13 cellular contexts compared by ENCODE assay signal in the genomic region with DNA sequence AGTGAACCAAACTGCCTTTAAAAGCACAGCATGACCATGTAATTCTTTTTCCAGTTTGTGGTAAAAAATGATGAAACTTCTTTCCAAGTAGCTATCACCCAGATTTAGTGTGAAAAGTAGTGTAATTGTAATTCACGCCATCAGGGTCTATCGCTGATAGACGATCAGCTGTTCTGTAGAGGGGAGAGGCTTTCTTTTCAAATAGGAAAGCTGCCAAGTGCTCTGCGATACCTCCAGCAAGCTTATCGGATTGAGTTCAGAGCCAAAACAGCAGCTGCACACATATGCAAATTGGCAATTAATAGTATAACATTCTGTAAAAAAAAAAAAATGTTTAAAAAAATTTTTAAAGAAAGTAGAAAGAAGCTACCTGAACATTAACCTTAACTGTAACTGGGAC.
DNase-seq lines count a peak whose midpoint lies in the region; ATAC-seq, FAIRE-seq and TF ChIP-seq lines count a peak whose summit lies in the region.
"Had no signal": no experiment of that assay in that cellular context is flagged by ENCODE, and none has a peak within 500 bp of the region (broad histone marks: within the 10 kb centered on the region; RNA-seq: fewer than 3 reads in every experiment).

No MANE protein-coding gene starts in this region.

- H4K20me1 ChIP-seq in DND-41 (ENCODE audit: insufficient read depth, low read length): no peaks in the 10 kb centered on the region
- no peaks in the 10 kb centered on the region for H4K20me1 ChIP-seq in OCI-LY7 (ENCODE audit: insufficient read depth, low read length)
- H4K20me1 ChIP-seq in H1 (replicated peaks in 1 of 2; ENCODE audit: control insufficient read depth in 1 of 2, insufficient read depth in 2 of 2, low read length in 2 of 2): no peaks in the 10 kb centered on the region

- H3K4me3 ChIP-seq in CD4-positive, CD25-positive, alpha-beta regulatory T cell (ENCODE audit: low read depth, low read length): peak overlapping the region; percentile 4
- H3K4me3 ChIP-seq in DND-41 (ENCODE audit: low read depth in 1 of 2, low read length in 2 of 2) (peak overlapping the region in 1 of 2 experiments; percentile 57; a peak in 1 of 4 replicates), OCI-LY7 (ENCODE audit: low read depth, low read length, poor library complexity, severe bottlenecking) (peak overlapping the region; percentile 73), H1 (ENCODE audit: extremely low read depth in 1 of 4, insufficient read depth in 2 of 4, low read depth in 3 of 4, low read length in 4 of 4) (no peak overlapping the region), lower leg skin (ENCODE audit: low read depth, poor library complexity, severe bottlenecking) (no peak overlapping the region)

- H4K91ac ChIP-seq in H1 (replicated peaks; ENCODE audit: insufficient read length, low read length): no peak overlapping the region

- no peaks in the 10 kb centered on the region for H3K9me3 Mint-ChIP-seq in CD4-positive, CD25-positive, alpha-beta regulatory T cell

- CTCF ChIA-PET in OCI-LY7 (lab: Charles Lee; ENCODE audit: unreplicated experiment): no interaction called here
- CTCF ChIA-PET in H1 (lab: Charles Lee; ENCODE audit: partially characterized antibody): interaction anchor here (0.6 to 1.0 kb wide), 4 partner anchors 11 to 172 kb away, joined by 3 read pairs; no protein-coding TSS in a partner anchor

- H3K9ac ChIP-seq in DND-41 (ENCODE audit: low read depth, low read length) (peak overlapping the region; percentile 72; the same call in 1 of the 2 replicates), H1 (replicated peaks in 1 of 4; ENCODE audit: extremely low read depth in 1 of 4, low read depth in 3 of 4, low read length in 3 of 4) (no peak overlapping the region)

- no peak overlapping the region for H2AFZ ChIP-seq in DND-41 (ENCODE audit: low read depth, low read length)
- no peak overlapping the region for H2AFZ ChIP-seq in OCI-LY7 (ENCODE audit: low read length)
- H2AFZ ChIP-seq in H1 (ENCODE audit: low read length): no peak overlapping the region

- no peaks in the 10 kb centered on the region for H3K36me3 Mint-ChIP-seq in CD4-positive, CD25-positive, alpha-beta regulatory T cell

- no peaks in the 10 kb centered on the region for H3K9me2 ChIP-seq in OCI-LY7 (ENCODE audit: insufficient read depth, low read length)

- no peak overlapping the region for H2AK5ac ChIP-seq in H1 (ENCODE audit: low read depth, low read length)

- no peak overlapping the region for H2BK20ac ChIP-seq in H1 (ENCODE audit: low read length)

- TF ChIP-seq CTCF in DND-41 (IDR thresholded peaks at IDR 0.05; ENCODE audit: borderline replicate concordance, extremely low read depth, low read length, poor library complexity, severe bottlenecking) (no peak), OCI-LY7 (conservative IDR thresholded peaks at IDR 0.05; ENCODE audit: low read length) (no peak), H1 (IDR thresholded peaks at IDR 0.05; ENCODE audit: control extremely low read depth in 1 of 3, insufficient read depth in 1 of 3, low read depth in 1 of 3, low read length in 3 of 3) (no peak), lower leg skin (IDR thresholded peaks at IDR 0.05) (no peak)

- TF ChIP-seq RAD21 in H1 (IDR thresholded peaks at IDR 0.05 in 1 of 2, conservative IDR thresholded peaks at IDR 0.05 in 1 of 2; ENCODE audit: low read depth in 2 of 2, low read length in 2 of 2): no peak

- H3K23me2 ChIP-seq in H1 (ENCODE audit: low read depth, low read length): no peaks in the 10 kb centered on the region

- H3K4me1 ChIP-seq in CD4-positive, CD25-positive, alpha-beta regulatory T cell (ENCODE audit: control insufficient read depth, insufficient read depth, low read length, poor library complexity, severe bottlenecking): peaks cover 28% of the 10 kb centered on the region
- H3K4me1 ChIP-seq in DND-41 (ENCODE audit: insufficient read depth, low read length) (peaks cover 35% of the 10 kb centered on the region), OCI-LY7 (ENCODE audit: insufficient read depth, low read length, poor library complexity, severe bottlenecking) (peaks cover 40% of the 10 kb centered on the region), H1 (replicated peaks in 1 of 4; ENCODE audit: control insufficient read depth in 3 of 4, insufficient read depth in 4 of 4, low read length in 3 of 4) (peaks cover 5 to 7% (median 6%) of the 10 kb centered on the region in 4 experiments; a peak in 5 of 7 replicates)

- no peak overlapping the region for H2BK12ac ChIP-seq in H1 (ENCODE audit: low read depth, low read length)

- no peak overlapping the region for H3K18ac ChIP-seq in H1 (ENCODE audit: extremely low read depth, low read length)

- H3K4me2 ChIP-seq in DND-41 (ENCODE audit: insufficient read depth, low read length) (peak overlapping the region; percentile 84), OCI-LY7 (ENCODE audit: low read length) (peak overlapping the region; percentile 85), H1 (ENCODE audit: insufficient read depth in 1 of 2, low read depth in 2 of 2, low read length in 2 of 2) (peak overlapping the region in 1 of 2 experiments; percentile 83; a peak in 1 of 4 replicates)

- H2BK15ac ChIP-seq in H1 (ENCODE audit: low read length): no peak overlapping the region

- peak; percentile 45 for FAIRE-seq in H1 (lab: Jason Lieb, UNC)
- no peak for FAIRE-seq in H54 (lab: Jason Lieb, UNC)
- FAIRE-seq: bronchial epithelial cell had no signal

- intact Hi-C loops in OCI-LY7 (cut with micrococcal nuclease; ENCODE audit: unreplicated experiment) (loop anchor here (10.0 kb wide), 1 partner anchor 842 kb away; no protein-coding TSS in a partner anchor), lower leg skin (cut with DNase I; ENCODE audit: low total_unique reads) (no loop called here)

- H3K4me1 Mint-ChIP-seq in CD4-positive, CD25-positive, alpha-beta regulatory T cell: peaks cover 7 to 68% (median 38%) of the 10 kb centered on the region in 4 donors

- no peaks in the 10 kb centered on the region for H3K9me3 ChIP-seq in CD4-positive, CD25-positive, alpha-beta regulatory T cell (ENCODE audit: control insufficient read depth in 2 of 2, low read length in 2 of 2)
- H3K9me3 ChIP-seq in DND-41 (ENCODE audit: insufficient read depth, low read length, severe bottlenecking) (no peaks in the 10 kb centered on the region), OCI-LY7 (ENCODE audit: low read length) (no peaks in the 10 kb centered on the region), H1 (ENCODE audit: insufficient read depth in 2 of 2, low read depth in 1 of 2, low read length in 1 of 2) (no peaks in the 10 kb centered on the region)
- H3K9me3 ChIP-seq: suprapubic skin had no signal

- H3K27me3 Mint-ChIP-seq in CD4-positive, CD25-positive, alpha-beta regulatory T cell: no peaks in the 10 kb centered on the region

- H3K4me3 Mint-ChIP-seq in CD4-positive, CD25-positive, alpha-beta regulatory T cell: peak overlapping the region in 3 of 4 donors; percentile 92 to 96 (median 95)

- H3K4ac ChIP-seq in H1 (replicated peaks; ENCODE audit: insufficient read length, low read depth, low read length): no peak overlapping the region

- no TSS peak for BruUV-seq in OCI-LY7 (replicated peaks; lab: Mats Ljungman, UMichigan)

- H3K27me3 ChIP-seq in CD4-positive, CD25-positive, alpha-beta regulatory T cell (ENCODE audit: control insufficient read depth, insufficient read depth, low read length): no peaks in the 10 kb centered on the region
- no peaks in the 10 kb centered on the region for H3K27me3 ChIP-seq in DND-41 (ENCODE audit: insufficient read depth, low read length, poor library complexity)
- peaks cover 0 to 16% (median 7%) of the 10 kb centered on the region in 4 experiments; a peak in 4 of 7 replicates for H3K27me3 ChIP-seq in H1 (replicated peaks in 1 of 4; ENCODE audit: control insufficient read depth in 3 of 4, extremely low read depth in 1 of 4, insufficient read depth in 3 of 4, low read length in 3 of 4)
- H3K27me3 ChIP-seq: suprapubic skin had no signal

- no peaks in the 10 kb centered on the region for H3K79me1 ChIP-seq in H1 (ENCODE audit: low read depth, low read length)

- 48% methylated on average over 5 of the region's 5 CpGs; no CpG with 5 or more reads in 1 of the 2 experiments for WGBS in H1 (ENCODE audit: extremely low coverage in 1 of 2, insufficient coverage in 1 of 2, insufficient read length in 1 of 2, insufficient replicate concordance in 2 of 2, low coverage in 1 of 2, low lambda C conversion rate in 2 of 2, missing lambda C conversion rate in 1 of 2), 2 experiments
- WGBS in lower leg skin, 2 donors: 61% methylated on average over 5 of the region's 5 CpGs

- H2BK120ac ChIP-seq in H1 (replicated peaks; ENCODE audit: low read depth, low read length): no peak overlapping the region

- no peak for DNase-seq in CD4-positive, CD25-positive, alpha-beta regulatory T cell
- no peak for DNase-seq in DND-41
- no peak for DNase-seq in OCI-LY7 (ENCODE audit: low spot score)
- DNase-seq in H1 (ENCODE audit: low read depth in 1 of 2, low spot score in 2 of 2): no peak
- no peak for DNase-seq in lower leg skin (ENCODE audit: low spot score in 2 of 2)
- no peak for DNase-seq in NCI-H1436 treated with DMSO at 0.1 percent for 48 hours (lab: John Stamatoyannopoulos, UW)
- no peak for DNase-seq in H54 (ENCODE audit: insufficient read length, low spot score)
- DNase-seq: T-helper 9 cell had no signal

- H3K27ac Mint-ChIP-seq in CD4-positive, CD25-positive, alpha-beta regulatory T cell: peak overlapping the region in 1 of 3 donors; percentile 94

- ATAC-seq in CD4-positive, CD25-positive, alpha-beta regulatory T cell (ENCODE audit: low read depth in 2 of 2): no peak
- no peak for ATAC-seq in DND-41 (ENCODE audit: insufficient read depth, low read depth)
- no peak for ATAC-seq in HG03469 (IDR thresholded peaks at IDR 0.05; ENCODE audit: unreplicated experiment)

- no peak overlapping the region for H2BK5ac ChIP-seq in H1 (ENCODE audit: low read depth, low read length)

- no peak overlapping the region for H3K14ac ChIP-seq in H1 (ENCODE audit: insufficient read length)

- H3K79me2 ChIP-seq in DND-41 (ENCODE audit: insufficient read depth, low read length) (peaks cover 22% of the 10 kb centered on the region), OCI-LY7 (ENCODE audit: insufficient read depth, low read depth, low read length) (peaks cover 16% of the 10 kb centered on the region; the same call in 1 of the 2 replicates), H1 (ENCODE audit: control insufficient read depth in 1 of 2, insufficient read depth in 2 of 2, low read length in 2 of 2) (no peaks in the 10 kb centered on the region)

- H3K36me3 ChIP-seq in CD4-positive, CD25-positive, alpha-beta regulatory T cell (ENCODE audit: control insufficient read depth, insufficient read depth, low read length): no peaks in the 10 kb centered on the region
- peaks cover 4% of the 10 kb centered on the region; the same call in 1 of the 2 replicates for H3K36me3 ChIP-seq in DND-41 (ENCODE audit: insufficient read depth, low read length)
- no peaks in the 10 kb centered on the region; the same call in 1 of the 2 replicates for H3K36me3 ChIP-seq in OCI-LY7 (ENCODE audit: insufficient read depth, low read length)
- H3K36me3 ChIP-seq in H1 (ENCODE audit: control insufficient read depth in 2 of 4, insufficient read depth in 4 of 4, low read length in 3 of 4): no peaks in the 10 kb centered on the region
- H3K36me3 ChIP-seq: suprapubic skin had no signal

- H3K56ac ChIP-seq in H1 (replicated peaks; ENCODE audit: insufficient read length, low read depth, low read length): no peak overlapping the region

- H3K27ac ChIP-seq in CD4-positive, CD25-positive, alpha-beta regulatory T cell (ENCODE audit: insufficient read depth, low read length, poor library complexity, severe bottlenecking): no peak overlapping the region
- no peak overlapping the region for H3K27ac ChIP-seq in DND-41 (ENCODE audit: low read length)
- H3K27ac ChIP-seq in OCI-LY7 (ENCODE audit: low read depth, low read length, poor library complexity, severe bottlenecking): no peak overlapping the region
- no peak overlapping the region for H3K27ac ChIP-seq in H1 (ENCODE audit: low read depth, low read length)
- H3K27ac ChIP-seq: C4-2B, epithelial cell of prostate, suprapubic skin had no signal

- no peak for TF ChIP-seq EP300 in H1 (IDR thresholded peaks at IDR 0.05; ENCODE audit: borderline replicate concordance in 1 of 2, low read depth in 2 of 2, low read length in 2 of 2)

- POLR2A ChIA-PET in OCI-LY7 (lab: Charles Lee) (interaction anchor here (0.6 to 2.3 kb wide), 13 partner anchors 9 to 865 kb away, joined by 3 to 10 read pairs (median 4); partner anchors contain the start of gene PSMD14), H1 (lab: Charles Lee; ENCODE audit: partially characterized antibody) (interaction anchor here (0.6 to 2.1 kb wide), 5 partner anchors 9 to 140 kb away, joined by 3 to 4 read pairs (median 3); partner anchors contain the start of gene PSMD14)

- no peak for TF ChIP-seq POLR2A in H1 (IDR thresholded peaks at IDR 0.05; ENCODE audit: control extremely low read depth in 1 of 2, low read depth in 2 of 2, low read length in 2 of 2)
- TF ChIP-seq POLR2A in lower leg skin (IDR thresholded peaks at IDR 0.05): no peak
- TF ChIP-seq POLR2A in H54 (IDR thresholded peaks at IDR 0.05; ENCODE audit: low read depth, low read length): no peak

- H4K5ac ChIP-seq in H1 (ENCODE audit: insufficient read length, low read depth, low read length): no peak overlapping the region

- no peak overlapping the region for H4K8ac ChIP-seq in H1 (ENCODE audit: extremely low read depth, insufficient read depth, low read length)

- H3K23ac ChIP-seq in H1 (ENCODE audit: insufficient read length): no peak overlapping the region

Comparison
In these comparisons a context has a peak if more than half of its experiments do, and no peak if none do; other contexts are left out.
1. H3K4me3 ChIP-seq: peak in CD4-positive, CD25-positive, alpha-beta regulatory T cell (single experiment) and OCI-LY7 (single experiment); none in H1 (0 of 4) and lower leg skin (single experiment).